7 cellular contexts compared by ENCODE assay signal in genomic region chr11:61334434-61335354, GRCh38. TPM values are rescaled to one million over a fixed set of nuclear protein-coding genes. Genes with fewer than 3 reads are reported as not detected.
A peak's percentile ranks its signal among the peaks of the same experiment; 100 is the strongest.
DNase-seq lines count a peak whose midpoint lies in the region; ATAC-seq, FAIRE-seq and TF ChIP-seq lines count a peak whose summit lies in the region.

No MANE protein-coding gene starts in this region.

- H3T11ph ChIP-seq in H9 (ENCODE audit: low read length) = no peak overlapping the region

- H2BK12ac ChIP-seq in H9 (ENCODE audit: insufficient read length, low read depth, low read length) = no peak overlapping the region

- H3K27me3 Mint-ChIP-seq in H9 (ENCODE audit: low read depth) = no peaks in the 10 kb centered on the region
- H3K27me3 Mint-ChIP-seq in endothelial cell (ENCODE audit: unreplicated experiment) = peaks cover 6% of the 10 kb centered on the region

- H4K20me1 ChIP-seq in H9 (ENCODE audit: control insufficient read depth, insufficient read depth, insufficient read length) = no peaks in the 10 kb centered on the region

- no peak overlapping the region for H2AK5ac ChIP-seq in H9 (ENCODE audit: insufficient read length, low read length)

- no peak overlapping the region for H3K4me3 ChIP-seq in parathyroid adenoma (ENCODE audit: low read depth, low read length)

- TF ChIP-seq CTCF in H9 (conservative IDR thresholded peaks at IDR 0.05) = no peak
- TF ChIP-seq CTCF in endothelial cell (IDR thresholded peaks at IDR 0.05; ENCODE audit: unreplicated experiment) = no peak
- TF ChIP-seq CTCF in parathyroid adenoma (IDR thresholded peaks at IDR 0.05) = no peak

- H3K27ac ChIP-seq in H9 (ENCODE audit: insufficient read length, low read depth, low read length) (no peak overlapping the region), parathyroid adenoma (peak overlapping the region; percentile 66)

- no peak overlapping the region for H2BK5ac ChIP-seq in H9 (ENCODE audit: insufficient read length, low read length)

- H3K4me2 ChIP-seq in H9 (ENCODE audit: insufficient read depth, insufficient read length, low read length) (no peak overlapping the region), parathyroid adenoma (ENCODE audit: low read length) (no peak overlapping the region)

- H2AFZ ChIP-seq in H9 (ENCODE audit: low read length) (no peak overlapping the region), parathyroid adenoma (no peak overlapping the region)

- H3K36me3 Mint-ChIP-seq in H9 (ENCODE audit: insufficient read depth in 1 of 3, low read depth in 3 of 3) = peaks cover 11 to 35% (median 30%) of the 10 kb centered on the region in 3 experiments; a peak in 6 of 7 replicates
- H3K36me3 Mint-ChIP-seq in endothelial cell (ENCODE audit: low read depth, unreplicated experiment) = peaks cover 7% of the 10 kb centered on the region

- no peak overlapping the region for H3K4ac ChIP-seq in H9 (ENCODE audit: low read depth, low read length)

- H3K4me1 Mint-ChIP-seq in H9 (peaks cover 39 to 45% of the 10 kb centered on the region in 2 experiments), endothelial cell (ENCODE audit: unreplicated experiment) (peaks cover 21% of the 10 kb centered on the region)

- no peak overlapping the region for H4K5ac ChIP-seq in H9 (ENCODE audit: insufficient read length, low read depth, low read length)

- no peak overlapping the region for H4K8ac ChIP-seq in H9 (replicated peaks; ENCODE audit: insufficient read length, low read depth, low read length)

- WGBS in H9 (ENCODE audit: extremely low coverage, insufficient read length, low lambda C conversion rate) = no CpG with 5 or more reads among the region's 16 CpGs

- H4K91ac ChIP-seq in H9 (ENCODE audit: insufficient read length, low read depth, low read length) = no peak overlapping the region

- H3K4me1 ChIP-seq in H9 (ENCODE audit: insufficient read depth, low read length) = peaks cover 5% of the 10 kb centered on the region
- H3K4me1 ChIP-seq in parathyroid adenoma = peaks cover 6% of the 10 kb centered on the region

- H3K27me3 ChIP-seq in H9 (ENCODE audit: insufficient read depth, low read length) (no peaks in the 10 kb centered on the region), parathyroid adenoma (ENCODE audit: control insufficient read depth, insufficient read depth, low read length) (no peaks in the 10 kb centered on the region)

- no peak overlapping the region for H2BK120ac ChIP-seq in H9 (ENCODE audit: low read depth, low read length, poor library complexity, severe bottlenecking)

- H3K79me1 ChIP-seq in H9 (ENCODE audit: insufficient read depth, low read depth, low read length, poor library complexity, severe bottlenecking) = no peaks in the 10 kb centered on the region

- peaks cover 13% of the 10 kb centered on the region for H3K23me2 ChIP-seq in H9 (ENCODE audit: insufficient read length, low read depth, low read length, poor library complexity, severe bottlenecking)

- H3K9me3 ChIP-seq in H9 (ENCODE audit: control insufficient read depth, low read depth, low read length) = no peaks in the 10 kb centered on the region
- no peaks in the 10 kb centered on the region for H3K9me3 ChIP-seq in parathyroid adenoma (ENCODE audit: control insufficient read depth, low read length)

- no peak for ATAC-seq in HG03460 (IDR thresholded peaks at IDR 0.05; ENCODE audit: unreplicated experiment)
- no peak for ATAC-seq in HG03520 (IDR thresholded peaks at IDR 0.05; ENCODE audit: unreplicated experiment)

- no peak for DNase-seq in H9
- peak; percentile 66 for DNase-seq in RKO (ENCODE audit: low spot score)
- DNase-seq in endothelial cell (ENCODE audit: low spot score) = no peak
- no peak for DNase-seq in GM12892 (ENCODE audit: insufficient read length)

- H3K56ac ChIP-seq in H9 (ENCODE audit: insufficient read length, low read depth, low read length) = no peak overlapping the region

- H3K79me2 ChIP-seq in H9 (ENCODE audit: insufficient read depth, low read length) (peaks cover 18% of the 10 kb centered on the region), parathyroid adenoma (peaks cover 6% of the 10 kb centered on the region)

- H3K18ac ChIP-seq in H9 (ENCODE audit: insufficient read length, low read depth, low read length) = no peak overlapping the region

- no peaks in the 10 kb centered on the region; a peak in 1 of 5 replicates for H3K9me3 Mint-ChIP-seq in H9
- H3K9me3 Mint-ChIP-seq in endothelial cell (ENCODE audit: unreplicated experiment) = no peaks in the 10 kb centered on the region

- H3K36me3 ChIP-seq in parathyroid adenoma (ENCODE audit: control insufficient read depth, insufficient read depth, low read length) = no peaks in the 10 kb centered on the region

- no peak overlapping the region for H3K14ac ChIP-seq in H9 (ENCODE audit: insufficient read depth, low read length)

- no peak overlapping the region for H2BK20ac ChIP-seq in H9 (ENCODE audit: low read depth, low read length, poor library complexity, severe bottlenecking)

- peak overlapping the region; percentile 95 to 98 for H3K4me3 Mint-ChIP-seq in H9
- peak overlapping the region; percentile 98 for H3K4me3 Mint-ChIP-seq in endothelial cell (ENCODE audit: unreplicated experiment)

- H3K27ac Mint-ChIP-seq in H9 (peak overlapping the region; percentile 87 to 99 (median 91); a peak in 6 of 7 replicates), endothelial cell (ENCODE audit: unreplicated experiment) (no peak overlapping the region)

- H3K9ac ChIP-seq in H9 (ENCODE audit: extremely low read depth, insufficient read length, low read length) (peak overlapping the region; percentile 42), parathyroid adenoma (no peak overlapping the region)

- H3K23ac ChIP-seq in H9 (ENCODE audit: insufficient read length, low read depth, low read length) = no peak overlapping the region

- no peak overlapping the region for H2BK15ac ChIP-seq in H9 (ENCODE audit: low read depth, low read length)

- no peak for TF ChIP-seq POLR2A in GM12892 (IDR thresholded peaks at IDR 0.05; ENCODE audit: low read depth, low read length)

- FAIRE-seq in GM12892 (lab: Jason Lieb, UNC) = no peak

RNA-seq across cellular contexts. Expression of gene TKFC, which starts 1.7 kb away (rescaled TPM):
- 59.0 and 65.0 TPM in 2 replicates for total RNA-seq in H9 (2021)
- 53.1 TPM for total RNA-seq in endothelial cell (ENCODE audit: unreplicated experiment)
- 42.6 TPM for polyA plus RNA-seq in GM12892 (2012; ENCODE audit: missing spikeins)

RNA-seq across cellular contexts. Expression of gene DDB1, which starts 1.8 kb away (rescaled TPM):
- total RNA-seq in H9 (2021) (294 and 297 TPM in 2 replicates), endothelial cell (ENCODE audit: unreplicated experiment) (239 TPM)
- 126 TPM for polyA plus RNA-seq in GM12892 (2012; ENCODE audit: missing spikeins)

RNA-seq across cellular contexts. Expression of gene CYB561A3, which starts 27.0 kb away (rescaled TPM):
- 21.7 and 23.1 TPM in 2 replicates for total RNA-seq in H9 (2021)
- total RNA-seq in endothelial cell (ENCODE audit: unreplicated experiment) = 21.6 TPM
- polyA plus RNA-seq in GM12892 (2012; ENCODE audit: missing spikeins) = 31.1 TPM

RNA-seq across cellular contexts. Expression of gene TMEM138, which starts 27.5 kb away (rescaled TPM):
- total RNA-seq in H9 (2021) (35.4 and 43.6 TPM in 2 replicates), endothelial cell (ENCODE audit: unreplicated experiment) (18.8 TPM)
- 32.2 TPM for polyA plus RNA-seq in GM12892 (2012; ENCODE audit: missing spikeins)

RNA-seq across cellular contexts. Expression of gene VWCE, which starts 39.6 kb away (rescaled TPM):
- total RNA-seq in H9 (2021) (18.7 and 20.6 TPM in 2 replicates), endothelial cell (ENCODE audit: unreplicated experiment) (25.3 TPM)
- polyA plus RNA-seq in GM12892 (2012; ENCODE audit: missing spikeins) = 3.6 TPM
